Comparison of ENCODE assay signal across 1 cellular context in genomic region chr2:201008000-201008829, GRCh38.
A peak's percentile ranks its signal among the peaks of the same experiment; 100 is the strongest.
TF ChIP-seq lines count a peak whose summit lies in the region.

No MANE protein-coding gene starts in this region.

TF ChIP-seq in HepG2, 621 proteins besides CTCF, POLR2A, EP300 and RAD21 (continued from another document and continues in another):
- TF ChIP-seq NAIF1 (CRISPR knock-in tag; IDR thresholded peaks at IDR 0.05; ENCODE audit: borderline replicate concordance), result no peak
- no peak for TF ChIP-seq CBFB (CRISPR knock-in tag; IDR thresholded peaks at IDR 0.05)
- peak; percentile 53; the same call in 1 of the 2 replicates for TF ChIP-seq MIER3 (CRISPR knock-in tag; IDR thresholded peaks at IDR 0.05; ENCODE audit: borderline replicate concordance)
- no peak for TF ChIP-seq PREB (CRISPR knock-in tag; IDR thresholded peaks at IDR 0.05)
- no peak for TF ChIP-seq CHD2 (IDR thresholded peaks at IDR 0.05; ENCODE audit: low read depth, low read length)
- no peak for TF ChIP-seq HNRNPK (IDR thresholded peaks at IDR 0.05; ENCODE audit: low read depth, low read length, poor library complexity, severe bottlenecking)
- peak; percentile 68 for TF ChIP-seq ZNF770 (CRISPR knock-in tag; IDR thresholded peaks at IDR 0.05)
- TF ChIP-seq MXI1 (IDR thresholded peaks at IDR 0.05; ENCODE audit: borderline replicate concordance, low read depth, low read length), result peak; percentile 45; the same call in 1 of the 3 replicates
- no peak for TF ChIP-seq ZNF160 (CRISPR knock-in tag; IDR thresholded peaks at IDR 0.05)
- TF ChIP-seq GATA4 (IDR thresholded peaks at IDR 0.05; ENCODE audit: borderline replicate concordance, low read depth), result no peak
- no peak for TF ChIP-seq FOXM1 (CRISPR knock-in tag; IDR thresholded peaks at IDR 0.05)
- TF ChIP-seq PPARG (CRISPR knock-in tag; conservative IDR thresholded peaks at IDR 0.05), result peak; percentile 55
- no peak for TF ChIP-seq DNMT1 (CRISPR knock-in tag; IDR thresholded peaks at IDR 0.05)
- no peak for TF ChIP-seq ZNF891 (CRISPR knock-in tag; IDR thresholded peaks at IDR 0.05)
- no peak for TF ChIP-seq PAWR (CRISPR knock-in tag; IDR thresholded peaks at IDR 0.05; ENCODE audit: borderline replicate concordance)
- TF ChIP-seq ZNF703 (CRISPR knock-in tag; IDR thresholded peaks at IDR 0.05; ENCODE audit: borderline replicate concordance), result no peak
- TF ChIP-seq ZNF761 (CRISPR knock-in tag; conservative IDR thresholded peaks at IDR 0.05), result no peak
- no peak for TF ChIP-seq KAT2B (IDR thresholded peaks at IDR 0.05; ENCODE audit: borderline replicate concordance, low read depth, low read length)
- peak; percentile 97 for TF ChIP-seq TEAD3 (CRISPR knock-in tag; optimal IDR thresholded peaks at IDR 0.05; ENCODE audit: borderline replicate concordance)
- no peak for TF ChIP-seq PRDM10 (CRISPR knock-in tag; IDR thresholded peaks at IDR 0.05; ENCODE audit: low read depth)
- peak; percentile 30; the same call in 1 of the 2 replicates for TF ChIP-seq ETV5 (CRISPR knock-in tag; IDR thresholded peaks at IDR 0.05; ENCODE audit: borderline replicate concordance)
- peak; percentile 34; the same call in 1 of the 2 replicates for TF ChIP-seq SPEN (CRISPR knock-in tag; IDR thresholded peaks at IDR 0.05; ENCODE audit: low read depth)
- no peak for TF ChIP-seq SP1 (IDR thresholded peaks at IDR 0.05)
- no peak for TF ChIP-seq SP1 (CRISPR knock-in tag; IDR thresholded peaks at IDR 0.05)
- peak; percentile 96 for TF ChIP-seq RCOR2 (CRISPR knock-in tag; IDR thresholded peaks at IDR 0.05)
- no peak for TF ChIP-seq NFRKB (IDR thresholded peaks at IDR 0.05)
- TF ChIP-seq ZNF224 (CRISPR knock-in tag; IDR thresholded peaks at IDR 0.05), result no peak
- no peak for TF ChIP-seq NRL (CRISPR knock-in tag; IDR thresholded peaks at IDR 0.05; ENCODE audit: borderline replicate concordance)
- TF ChIP-seq SMARCE1 (IDR thresholded peaks at IDR 0.05; ENCODE audit: borderline replicate concordance), result no peak
- no peak for TF ChIP-seq SNAI1 (CRISPR knock-in tag; IDR thresholded peaks at IDR 0.05; ENCODE audit: borderline replicate concordance)
- peak; percentile 82 for TF ChIP-seq PHF21A (CRISPR knock-in tag; IDR thresholded peaks at IDR 0.05)
- TF ChIP-seq ZFP36 (IDR thresholded peaks at IDR 0.05; ENCODE audit: borderline replicate concordance, low read depth, low read length, partially characterized antibody), result no peak
- TF ChIP-seq TFDP2 (CRISPR knock-in tag; IDR thresholded peaks at IDR 0.05), result no peak
- TF ChIP-seq STAT5B (CRISPR knock-in tag; IDR thresholded peaks at IDR 0.05), result no peak
- peak; percentile 93 for TF ChIP-seq ARID5B (CRISPR knock-in tag; IDR thresholded peaks at IDR 0.05)
- peak; percentile 84 for TF ChIP-seq FOXP4 (CRISPR knock-in tag; IDR thresholded peaks at IDR 0.05)
- TF ChIP-seq SOX5 (CRISPR knock-in tag; IDR thresholded peaks at IDR 0.05; ENCODE audit: borderline replicate concordance), result peak; percentile 100
- TF ChIP-seq ZNF205 (CRISPR knock-in tag; IDR thresholded peaks at IDR 0.05), result peak; percentile 48; the same call in 1 of the 2 replicates
- TF ChIP-seq MYC (CRISPR knock-in tag; IDR thresholded peaks at IDR 0.05; ENCODE audit: borderline replicate concordance), result peak; percentile 29; the same call in 1 of the 2 replicates
- TF ChIP-seq XBP1 (CRISPR knock-in tag; IDR thresholded peaks at IDR 0.05), result 0 out of 2 replicates have a peak, but pooled peaks have one; percentile 37
- no peak for TF ChIP-seq GTF2F1 (IDR thresholded peaks at IDR 0.05; ENCODE audit: low read length)
- no peak for TF ChIP-seq ZBTB1 (CRISPR knock-in tag; IDR thresholded peaks at IDR 0.05; ENCODE audit: borderline replicate concordance)
- TF ChIP-seq ZNF143 (CRISPR knock-in tag; IDR thresholded peaks at IDR 0.05), result no peak
- TF ChIP-seq JUN (CRISPR knock-in tag; IDR thresholded peaks at IDR 0.05), result 0 out of 2 replicates have a peak, but pooled peaks have one; percentile 65
- 0 out of 4 replicates have a peak, but pooled peaks of 1 of the 2 experiments have one; percentile 44 for TF ChIP-seq NR2F1 (CRISPR knock-in tag; IDR thresholded peaks at IDR 0.05)
- TF ChIP-seq FOXA1 (IDR thresholded peaks at IDR 0.05), result peak; percentile 55; the same call in 1 of the 2 replicates
- peak; percentile 87 for TF ChIP-seq FOXA1 (CRISPR knock-in tag; IDR thresholded peaks at IDR 0.05)
- no peak for TF ChIP-seq ZNF253 (CRISPR knock-in tag; IDR thresholded peaks at IDR 0.05; ENCODE audit: borderline replicate concordance)
- no peak for TF ChIP-seq TIGD3 (CRISPR knock-in tag; IDR thresholded peaks at IDR 0.05; ENCODE audit: borderline replicate concordance)
- no peak for TF ChIP-seq HES4 (CRISPR knock-in tag; IDR thresholded peaks at IDR 0.05; ENCODE audit: borderline replicate concordance)
- no peak for TF ChIP-seq DMTF1 (CRISPR knock-in tag; IDR thresholded peaks at IDR 0.05)
- TF ChIP-seq TOPORS (CRISPR knock-in tag; IDR thresholded peaks at IDR 0.05), result no peak
- peak; percentile 76 for TF ChIP-seq MEF2D (CRISPR knock-in tag; IDR thresholded peaks at IDR 0.05)
- TF ChIP-seq NFE2L2 (IDR thresholded peaks at IDR 0.05; ENCODE audit: low read length), result no peak
